1 cellular context compared by ENCODE assay signal in genomic region chr9:82890865-82891264, GRCh38.
TF ChIP-seq lines count a peak whose summit lies in the region.

No MANE protein-coding gene starts in this region.

TF ChIP-seq in H1, 55 proteins besides CTCF, POLR2A, EP300 and RAD21:
- TF ChIP-seq CHD1 (IDR thresholded peaks at IDR 0.05; ENCODE audit: low read depth, low read length) (no peak), TEAD4 (IDR thresholded peaks at IDR 0.05; ENCODE audit: low read depth, low read length) (no peak)
